ENCODE assay signal across 28 cellular contexts in the genomic region with DNA sequence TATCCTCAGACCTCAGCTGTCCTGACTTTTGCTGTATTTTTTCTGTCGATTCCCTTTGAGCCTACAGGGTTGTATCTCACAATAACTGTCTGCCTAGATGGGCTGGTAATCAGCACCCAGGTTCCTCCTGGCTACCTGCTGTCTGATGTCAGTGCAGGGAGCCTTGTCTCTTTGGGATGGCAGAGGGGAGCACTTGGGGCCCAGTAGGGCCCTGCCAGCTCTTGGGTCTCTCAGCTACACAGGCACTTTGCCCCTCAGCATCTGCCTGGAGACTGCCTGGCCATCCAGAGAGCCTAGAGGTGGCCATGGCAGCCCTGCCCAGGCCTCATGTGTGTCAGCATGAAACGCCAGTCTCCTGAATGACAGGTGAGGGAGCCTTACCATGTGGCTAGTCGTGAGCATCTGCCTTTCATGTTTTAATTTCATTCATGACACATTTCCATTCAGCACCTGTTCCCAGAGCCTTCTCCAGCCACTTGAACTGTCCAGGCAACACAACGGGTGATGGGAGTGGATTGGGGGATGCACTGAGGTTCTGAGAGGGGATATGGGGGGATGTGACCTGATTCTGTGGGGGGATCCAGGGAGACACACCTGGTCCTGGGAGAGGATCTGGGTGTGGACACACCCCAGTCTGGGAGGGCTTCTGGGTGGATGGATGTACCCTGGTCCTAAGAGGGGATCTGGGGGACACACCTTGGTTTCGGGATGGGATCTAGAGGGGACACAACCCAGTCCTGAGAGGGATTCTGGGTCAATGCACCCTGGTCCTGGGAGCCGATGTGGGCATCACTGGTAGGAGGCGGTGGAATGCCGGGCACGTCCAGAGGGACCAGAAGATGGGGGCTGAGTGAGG. TPM values are rescaled to one million over a fixed set of nuclear protein-coding genes. Genes with fewer than 3 reads are reported as not detected.
DNase-seq lines count a peak whose midpoint lies in the region; ATAC-seq, FAIRE-seq and TF ChIP-seq lines count a peak whose summit lies in the region.
"Had no signal": no experiment of that assay in that cellular context is flagged by ENCODE, and none has a peak within 500 bp of the region (broad histone marks: within the 10 kb centered on the region; RNA-seq: fewer than 3 reads in every experiment).

No MANE protein-coding gene starts in this region.

- H3K4me3 Mint-ChIP-seq in MCF 10A (ENCODE audit: unreplicated experiment) = no peak overlapping the region
- H3K4me3 Mint-ChIP-seq: CD8-positive, alpha-beta T cell had no signal

- no peak overlapping the region for H3K4ac ChIP-seq in H1 (replicated peaks; ENCODE audit: insufficient read length, low read depth, low read length)

- H4K8ac ChIP-seq in H1 (ENCODE audit: extremely low read depth, insufficient read depth, low read length) = no peak overlapping the region

- H2BK120ac ChIP-seq in H1 (replicated peaks; ENCODE audit: low read depth, low read length) = no peak overlapping the region

- 0 out of 2 replicates have a peak overlapping the region, but pooled peaks have one; percentile 44 for H2BK5ac ChIP-seq in H1 (ENCODE audit: low read depth, low read length)

- H3F3A ChIP-seq in neural cell (ENCODE audit: insufficient read depth, low read length, poor library complexity, severe bottlenecking) = no peaks in the 10 kb centered on the region

- H4K5ac ChIP-seq in H1 (ENCODE audit: insufficient read length, low read depth, low read length) = no peak overlapping the region

- no peak for TF ChIP-seq EP300 in H1 (IDR thresholded peaks at IDR 0.05; ENCODE audit: borderline replicate concordance in 1 of 2, low read depth in 2 of 2, low read length in 2 of 2)
- no peak for TF ChIP-seq EP300 in neural cell (conservative IDR thresholded peaks at IDR 0.05; ENCODE audit: poor library complexity, severe bottlenecking)

- H4K91ac ChIP-seq in H1 (replicated peaks; ENCODE audit: insufficient read length, low read length) = no peak overlapping the region

- H3K9me3 Mint-ChIP-seq in MCF 10A (ENCODE audit: unreplicated experiment) = no peaks in the 10 kb centered on the region
- H3K9me3 Mint-ChIP-seq: CD8-positive, alpha-beta T cell had no signal

- no peak overlapping the region for H2AFZ ChIP-seq in H1 (ENCODE audit: low read length)
- no peak overlapping the region for H2AFZ ChIP-seq in neural cell (ENCODE audit: low read depth, low read length)

- H3K79me2 ChIP-seq in H1 (ENCODE audit: control insufficient read depth in 1 of 2, insufficient read depth in 2 of 2, low read length in 2 of 2) (no peaks in the 10 kb centered on the region), neural cell (replicated peaks; ENCODE audit: insufficient read depth, low read length) (no peaks in the 10 kb centered on the region)

- H4K20me1 ChIP-seq in H1 (replicated peaks in 1 of 2; ENCODE audit: control insufficient read depth in 1 of 2, insufficient read depth in 2 of 2, low read length in 2 of 2) = peaks cover 0 to 4% of the 10 kb centered on the region in 2 experiments
- no peaks in the 10 kb centered on the region for H4K20me1 ChIP-seq in neural cell (ENCODE audit: insufficient read depth)

- 91% methylated on average over 9 of the region's 9 CpGs; no CpG with 5 or more reads in 1 of the 2 experiments for WGBS in H1 (ENCODE audit: extremely low coverage in 1 of 2, insufficient coverage in 1 of 2, insufficient read length in 1 of 2, insufficient replicate concordance in 2 of 2, low coverage in 1 of 2, low lambda C conversion rate in 2 of 2, missing lambda C conversion rate in 1 of 2), 2 experiments
- 90 to 92% methylated on average over 9 of the region's 9 CpGs for WGBS in aorta, 2 donors

- TF ChIP-seq POLR2A in breast epithelium (IDR thresholded peaks at IDR 0.05) = no peak
- no peak for TF ChIP-seq POLR2A in H1 (IDR thresholded peaks at IDR 0.05; ENCODE audit: control extremely low read depth in 1 of 2, low read depth in 2 of 2, low read length in 2 of 2)

- no peak overlapping the region for H2AK5ac ChIP-seq in H1 (ENCODE audit: low read depth, low read length)

- BruUV-seq in MCF 10A (replicated peaks; lab: Mats Ljungman, UMichigan) = no TSS peak

- no peak for FAIRE-seq in H1 (lab: Jason Lieb, UNC)
- FAIRE-seq: A204.1, GM12892 had no signal

- H3K27me3 ChIP-seq in breast epithelium (no peaks in the 10 kb centered on the region), H1 (replicated peaks in 1 of 4; ENCODE audit: control insufficient read depth in 3 of 4, extremely low read depth in 1 of 4, insufficient read depth in 3 of 4, low read length in 3 of 4) (no peaks in the 10 kb centered on the region), neural cell (ENCODE audit: insufficient read depth, low read depth, low read length) (no peaks in the 10 kb centered on the region), aorta (ENCODE audit: control insufficient read depth in 1 of 2, insufficient read depth in 2 of 2, low read length in 1 of 2) (no peaks in the 10 kb centered on the region)
- H3K27me3 ChIP-seq: neutrophil, SJSA1, testis had no signal

- DNase-seq in breast epithelium (ENCODE audit: low spot score in 2 of 2) (peak; percentile 11 to 19), MCF 10A (ENCODE audit: unreplicated experiment) (no peak), H1 (ENCODE audit: low read depth in 1 of 2, low spot score in 2 of 2) (peak in 1 of 2 experiments; percentile 37), aorta (no peak), NCI-H187 (lab: John Stamatoyannopoulos, UW) (no peak), activated gamma-delta T cell (lab: John Stamatoyannopoulos, UW) (no peak)
- DNase-seq: activated CD4-positive, alpha-beta T cell treated with anti-CD3 and anti-CD28 coated beads, Interleukin-2, amount 50 U/mL, for 4 hours; activated CD4-positive, CD25-positive, alpha-beta regulatory T cell; activated naive CD4-positive, alpha-beta T cell; activated T-cell treated with anti-CD3 and anti-CD28 coated beads, Interleukin-2, amount 50 U/mL, for 1 hour; DMS 273 treated with DMSO at 0.1 percent for 48 hours; GOT3; mammary epithelial cell; NCI-H1105 treated with DMSO at 0.1 percent for 48 hours; NCI-H2029 treated with DMSO at 0.1 percent for 48 hours; NCI-H2227 treated with DMSO at 0.1 percent for 48 hours; NCI-H526 treated with DMSO at 0.1 percent for 48 hours; stimulated activated naive CD4-positive, alpha-beta T cell treated with Interleukin-2 at 50 U/mL for 16 hours; testis had no signal

- H3K27ac ChIP-seq in breast epithelium = no peak overlapping the region
- H3K27ac ChIP-seq in H1 (ENCODE audit: low read depth, low read length) = no peak overlapping the region
- H3K27ac ChIP-seq in neural cell (ENCODE audit: low read length) = peak overlapping the region; percentile 12
- H3K27ac ChIP-seq in aorta (ENCODE audit: low read depth in 1 of 2, low read length in 2 of 2) = no peak overlapping the region
- H3K27ac ChIP-seq: epithelial cell of prostate, neutrophil, prostate gland, SJSA1, testis had no signal

- ATAC-seq in aorta (ENCODE audit: low FRiP score) (peak; percentile 21), HG02852 (IDR thresholded peaks at IDR 0.05; ENCODE audit: unreplicated experiment) (no peak)
- ATAC-seq: CD8-positive, alpha-beta T cell had no signal

- no peak overlapping the region for H2BK15ac ChIP-seq in H1 (ENCODE audit: low read length)

- H2BK20ac ChIP-seq in H1 (ENCODE audit: low read length) = no peak overlapping the region

- H3K9me3 ChIP-seq in breast epithelium (no peaks in the 10 kb centered on the region), H1 (ENCODE audit: insufficient read depth in 2 of 2, low read depth in 1 of 2, low read length in 1 of 2) (no peaks in the 10 kb centered on the region), neural cell (ENCODE audit: low read length) (no peaks in the 10 kb centered on the region), aorta (ENCODE audit: control insufficient read depth, low read length) (no peaks in the 10 kb centered on the region)
- H3K9me3 ChIP-seq: neutrophil, prostate gland, SJSA1, testis had no signal

- no peak overlapping the region; a peak in 1 of 7 replicates for H3K9ac ChIP-seq in H1 (replicated peaks in 1 of 4; ENCODE audit: extremely low read depth in 1 of 4, low read depth in 3 of 4, low read length in 3 of 4)
- no peak overlapping the region for H3K9ac ChIP-seq in neural cell (ENCODE audit: low read length)

- H3K36me3 ChIP-seq in breast epithelium (no peaks in the 10 kb centered on the region), H1 (ENCODE audit: control insufficient read depth in 2 of 4, insufficient read depth in 4 of 4, low read length in 3 of 4) (no peaks in the 10 kb centered on the region; a peak in 2 of 8 replicates), neural cell (ENCODE audit: insufficient read depth, low read length) (no peaks in the 10 kb centered on the region), aorta (ENCODE audit: control insufficient read depth in 1 of 2, insufficient read depth in 2 of 2, low read length in 1 of 2) (no peaks in the 10 kb centered on the region)
- H3K36me3 ChIP-seq: neutrophil, prostate gland, SJSA1 had no signal

- intact Hi-C loops in breast epithelium (cut with DNase I; ENCODE audit: low total_unique reads) (no loop called here), MCF 10A (cut with micrococcal nuclease) (no loop called here), aorta (cut with DNase I) (no loop called here)

- peaks cover 42% of the 10 kb centered on the region for H3K27me3 Mint-ChIP-seq in MCF 10A (ENCODE audit: insufficient read depth, unreplicated experiment)

- H3K14ac ChIP-seq in H1 (ENCODE audit: insufficient read length) = no peak overlapping the region

- H2BK12ac ChIP-seq in H1 (ENCODE audit: low read depth, low read length) = no peak overlapping the region

- H3K23ac ChIP-seq in H1 (ENCODE audit: insufficient read length) = no peak overlapping the region

- TF ChIP-seq CTCF in breast epithelium (IDR thresholded peaks at IDR 0.05) (no peak), MCF 10A (IDR thresholded peaks at IDR 0.05; ENCODE audit: unreplicated experiment) (no peak), H1 (IDR thresholded peaks at IDR 0.05; ENCODE audit: control extremely low read depth in 1 of 3, insufficient read depth in 1 of 3, low read depth in 1 of 3, low read length in 3 of 3) (no peak), neural cell (IDR thresholded peaks at IDR 0.05; ENCODE audit: poor library complexity, severe bottlenecking) (no peak)

- TF ChIP-seq RAD21 in H1 (IDR thresholded peaks at IDR 0.05 in 1 of 2, conservative IDR thresholded peaks at IDR 0.05 in 1 of 2; ENCODE audit: low read depth in 2 of 2, low read length in 2 of 2) = no peak
- no peak for TF ChIP-seq RAD21 in neural cell (conservative IDR thresholded peaks at IDR 0.05)

- H3K4me2 ChIP-seq in H1 (ENCODE audit: insufficient read depth in 1 of 2, low read depth in 2 of 2, low read length in 2 of 2) = no peak overlapping the region
- no peak overlapping the region for H3K4me2 ChIP-seq in neural cell (ENCODE audit: low read length)

- no peak overlapping the region for H3K4me3 ChIP-seq in breast epithelium
- H3K4me3 ChIP-seq in H1 (ENCODE audit: extremely low read depth in 1 of 4, insufficient read depth in 2 of 4, low read depth in 3 of 4, low read length in 4 of 4) = no peak overlapping the region
- no peak overlapping the region for H3K4me3 ChIP-seq in neural cell (ENCODE audit: low read length)
- no peak overlapping the region for H3K4me3 ChIP-seq in aorta (ENCODE audit: low read length in 2 of 2)
- H3K4me3 ChIP-seq: prostate gland, SJSA1, testis had no signal

- H3K18ac ChIP-seq in H1 (ENCODE audit: extremely low read depth, low read length) = no peak overlapping the region

- POLR2A ChIA-PET in MCF 10A (lab: Yijun Ruan, JAX) (no interaction called here), H1 (lab: Charles Lee; ENCODE audit: partially characterized antibody) (no interaction called here)

- no peaks in the 10 kb centered on the region for H3K4me1 ChIP-seq in breast epithelium
- H3K4me1 ChIP-seq in H1 (replicated peaks in 1 of 4; ENCODE audit: control insufficient read depth in 3 of 4, insufficient read depth in 4 of 4, low read length in 3 of 4) = peaks cover 0 to 9% (median 1%) of the 10 kb centered on the region in 4 experiments; a peak in 3 of 7 replicates
- no peaks in the 10 kb centered on the region for H3K4me1 ChIP-seq in aorta (ENCODE audit: control insufficient read depth in 1 of 2, insufficient read depth in 2 of 2, low read length in 2 of 2)
- H3K4me1 ChIP-seq: prostate gland, SJSA1, testis had no signal

- CTCF ChIA-PET in MCF 10A (lab: Yijun Ruan, JAX) (interaction anchor here (1.3 kb wide), 1 partner anchor 11 kb away, joined by 3 read pairs; no protein-coding TSS in a partner anchor), H1 (lab: Charles Lee; ENCODE audit: partially characterized antibody) (interaction anchor here (0.7 to 1.0 kb wide), 2 partner anchors 21 to 62 kb away, joined by 3 read pairs; no protein-coding TSS in a partner anchor)

- H3K23me2 ChIP-seq in H1 (ENCODE audit: low read depth, low read length) = peaks cover 3% of the 10 kb centered on the region; the same call in 1 of the 2 replicates

- no peak overlapping the region for H3K56ac ChIP-seq in H1 (replicated peaks; ENCODE audit: insufficient read length, low read depth, low read length)

- H3K79me1 ChIP-seq in H1 (ENCODE audit: low read depth, low read length) = no peaks in the 10 kb centered on the region; the same call in none of the 2 replicates

- H3K9me2 ChIP-seq in neural cell (ENCODE audit: insufficient read depth, low read length) = no peaks in the 10 kb centered on the region

- H3K36me3 Mint-ChIP-seq in MCF 10A (ENCODE audit: insufficient read depth, unreplicated experiment) = no peaks in the 10 kb centered on the region
- H3K36me3 Mint-ChIP-seq: CD8-positive, alpha-beta T cell had no signal

- no peaks in the 10 kb centered on the region for H3K4me1 Mint-ChIP-seq in MCF 10A (ENCODE audit: insufficient read depth, unreplicated experiment)

- H3K27ac Mint-ChIP-seq in MCF 10A (ENCODE audit: low read depth, unreplicated experiment) = no peak overlapping the region
- H3K27ac Mint-ChIP-seq: CD8-positive, alpha-beta T cell had no signal

RNA-seq across cellular contexts. Expression of gene ADCY1, which starts 21.9 kb away (rescaled TPM):
- total RNA-seq in breast epithelium (10 to 100 TPM in 1 of 3 donors, 1 to 10 TPM in 2; 1.6 to 14.4 (median 2.5) TPM), MCF 10A (2022) (0.61 and 0.79 TPM in 2 replicates), aorta (1 to 10 TPM; 3.3 to 5.8 TPM)
- 25.9 and 26.9 TPM in 2 replicates for total RNA-seq in H1 (2021; fragmentation: NEBNext Ultra II Directional; extraction: Animal tissue kit (Norgen Biotek cat#: 25700))
- polyA plus RNA-seq in H1 (2011; rRNA removed) (7.9 and 11.8 TPM in 2 replicates), neural cell (14.8 and 18.7 TPM in 2 replicates), aorta (under 1 TPM; 0.20 to 0.25 TPM)
- polyA plus RNA-seq in H1 (2011; cell fraction: cytosol; rRNA removed) = 10.0 TPM
- 19.8 TPM for polyA plus RNA-seq in H1 (2011; cell fraction: nucleus; rRNA removed)
- polyA plus RNA-seq in H1 (2012, experiment 1 of 2) = 10.6 to 12.4 TPM (median 11.8 TPM) in 4 replicates
- 5.5 TPM for polyA plus RNA-seq in H1 (2012, experiment 2 of 2)
- polyA plus RNA-seq in H1 (2013, experiment 1 of 2) = 13.8 TPM
- polyA plus RNA-seq in H1 (2013, experiment 2 of 2) = 13.3 TPM
- polyA minus RNA-seq in H1 (2011; rRNA and poly(A)+ RNA removed) = 40.6 and 43.2 TPM in 2 replicates
- polyA minus RNA-seq in H1 (2011; cell fraction: cytosol; rRNA and poly(A)+ RNA removed) = 14.8 TPM
- polyA minus RNA-seq in H1 (2011; cell fraction: nucleus; rRNA and poly(A)+ RNA removed) = 21.8 TPM
- 43.1 and 50.0 TPM in 2 replicates for polyA minus RNA-seq in neural cell
- total RNA-seq: CD8-positive, alpha-beta T cell had no signal

Comparison
In these comparisons a context has a peak if more than half of its experiments do, and no peak if none do; other contexts are left out.
1. DNase-seq: peak in breast epithelium (2 of 2); none in MCF 10A (single experiment), aorta (0 of 2), NCI-H187 (0 of 2) and activated gamma-delta T cell (single experiment).